In the genomic region with DNA sequence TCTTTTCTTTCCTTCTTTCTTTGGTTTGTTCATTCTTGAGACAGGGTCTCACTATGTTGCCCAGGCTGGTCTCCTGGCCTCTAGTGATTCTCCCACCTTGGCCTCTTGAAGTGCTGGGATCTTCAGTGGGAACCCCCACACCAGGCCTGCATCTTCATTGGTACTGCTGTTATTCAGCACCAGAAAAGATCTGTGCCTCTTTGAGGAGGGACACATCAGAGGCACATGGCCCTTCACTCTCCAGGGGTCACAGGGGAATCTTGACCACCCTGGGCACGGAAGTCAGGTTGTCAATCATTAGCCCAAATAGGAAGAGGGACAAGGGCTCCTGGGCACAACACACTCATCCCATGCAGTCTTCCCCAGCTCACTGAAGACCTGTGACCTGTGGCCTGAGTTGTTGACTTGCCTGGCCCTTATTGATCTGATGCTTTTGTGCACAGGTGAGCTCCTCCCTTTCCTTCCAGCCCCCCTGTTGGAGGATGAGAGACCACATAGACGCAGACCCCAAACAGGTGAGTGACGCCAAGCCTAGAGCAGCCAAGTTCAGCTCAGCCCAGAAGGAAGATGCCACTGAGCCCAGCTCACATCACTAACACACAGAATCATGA, we compare ENCODE assay signal across 23 cellular contexts. TPM values are rescaled to one million over a fixed set of nuclear protein-coding genes. Genes with fewer than 3 reads are reported as not detected.
DNase-seq lines count a peak whose midpoint lies in the region; ATAC-seq and TF ChIP-seq lines count a peak whose summit lies in the region.
"Had no signal": no experiment of that assay in that cellular context is flagged by ENCODE, and none has a peak within 500 bp of the region (broad histone marks: within the 10 kb centered on the region; RNA-seq: fewer than 3 reads in every experiment).

No MANE protein-coding gene starts in this region.

- H3K36me3 ChIP-seq in neural progenitor cell (no peaks in the 10 kb centered on the region), upper lobe of right lung (no peaks in the 10 kb centered on the region), upper lobe of left lung (no peaks in the 10 kb centered on the region)

- H3K9ac ChIP-seq in neural progenitor cell = no peak overlapping the region

- TF ChIP-seq CTCF in neural progenitor cell (IDR thresholded peaks at IDR 0.05) (no peak), upper lobe of right lung (IDR thresholded peaks at IDR 0.05) (no peak), upper lobe of left lung (IDR thresholded peaks at IDR 0.05) (no peak), HFFc6 (IDR thresholded peaks at IDR 0.05) (no peak)

- no peaks in the 10 kb centered on the region for H4K20me1 ChIP-seq in neural progenitor cell (ENCODE audit: low read depth)

- H2AFZ ChIP-seq in neural progenitor cell (replicated peaks) = no peak overlapping the region

- DNase-seq in activated naive CD8-positive, alpha-beta T cell treated with anti-CD3 and anti-CD28 coated beads for 36 hours = no peak
- DNase-seq in activated naive CD8-positive, alpha-beta T cell treated with anti-CD3 and anti-CD28 coated beads, Interleukin-2, amount 50 U/mL, for 24 hours = no peak
- DNase-seq in kidney tubule cell (ENCODE audit: low spot score) (peak; percentile 19), neural progenitor cell (ENCODE audit: low spot score) (no peak), upper lobe of right lung (peak; percentile 20), NCI-H146 treated with DMSO at 0.1 percent for 48 hours (lab: John Stamatoyannopoulos, UW; ENCODE audit: unreplicated experiment) (no peak), upper lobe of left lung (no peak), HFFc6 (no peak)
- DNase-seq: DMS53; EL; GF-D8; KG1; NCI-H1092 treated with DMSO at 0.1 percent for 48 hours; NCI-H1436 treated with DMSO at 0.1 percent for 48 hours; NCI-H2029 treated with DMSO at 0.1 percent for 48 hours; NCI-H345; NCI-H524; NCI-H774; NK-92 treated with Interleukin-12 subunit alpha and Interleukin-12 subunit beta, amount 100 ng/mL, for 24 hours; SIG-M5 had no signal

- no peaks in the 10 kb centered on the region for H3K27me3 ChIP-seq in neural progenitor cell
- no peaks in the 10 kb centered on the region for H3K27me3 ChIP-seq in upper lobe of right lung
- H3K27me3 ChIP-seq in upper lobe of left lung = no peaks in the 10 kb centered on the region

- TF ChIP-seq POLR2A in upper lobe of left lung (IDR thresholded peaks at IDR 0.05) = no peak

- H3K4me1 ChIP-seq in neural progenitor cell (peaks cover 14% of the 10 kb centered on the region), upper lobe of right lung (no peaks in the 10 kb centered on the region), upper lobe of left lung (no peaks in the 10 kb centered on the region)

- 92 to 100% methylated on average over 2 to 3 of the region's 3 CpGs for WGBS in upper lobe of left lung, 2 donors

- H3K9me3 ChIP-seq in neural progenitor cell (ENCODE audit: low read depth) (no peaks in the 10 kb centered on the region), upper lobe of right lung (no peaks in the 10 kb centered on the region), upper lobe of left lung (no peaks in the 10 kb centered on the region)

- H3F3A ChIP-seq in neural progenitor cell (ENCODE audit: low read depth) = no peaks in the 10 kb centered on the region

- no peak overlapping the region for H3K4me2 ChIP-seq in neural progenitor cell

- peak overlapping the region; percentile 2 for H3K27ac Mint-ChIP-seq in activated naive CD8-positive, alpha-beta T cell treated with anti-CD3 and anti-CD28 coated beads for 36 hours
- H3K27ac Mint-ChIP-seq in activated naive CD8-positive, alpha-beta T cell treated with anti-CD3 and anti-CD28 coated beads, Interleukin-2, amount 50 U/mL, for 24 hours = no peak overlapping the region
- H3K27ac Mint-ChIP-seq in neural progenitor cell (peak overlapping the region; percentile 55), HFFc6 (no peak overlapping the region)
- H3K27ac Mint-ChIP-seq: B cell had no signal

- ATAC-seq in activated naive CD8-positive, alpha-beta T cell treated with anti-CD3 and anti-CD28 coated beads, Interleukin-2, amount 50 U/mL, for 24 hours = no peak
- no peak for ATAC-seq in upper lobe of right lung
- ATAC-seq in upper lobe of left lung (ENCODE audit: low FRiP score in 2 of 2) = no peak

- H3K27me3 Mint-ChIP-seq in activated naive CD8-positive, alpha-beta T cell treated with anti-CD3 and anti-CD28 coated beads for 36 hours = no peaks in the 10 kb centered on the region
- H3K27me3 Mint-ChIP-seq in activated naive CD8-positive, alpha-beta T cell treated with anti-CD3 and anti-CD28 coated beads, Interleukin-2, amount 50 U/mL, for 24 hours = peaks cover 25% of the 10 kb centered on the region
- H3K27me3 Mint-ChIP-seq in neural progenitor cell (ENCODE audit: insufficient read depth, low read depth) = peaks cover 7% of the 10 kb centered on the region
- H3K27me3 Mint-ChIP-seq in HFFc6 (ENCODE audit: insufficient read depth) = peaks cover 34% of the 10 kb centered on the region

- H3K79me2 ChIP-seq in neural progenitor cell (ENCODE audit: low read depth) = no peaks in the 10 kb centered on the region

- peaks cover 21% of the 10 kb centered on the region for H3K4me1 Mint-ChIP-seq in activated naive CD8-positive, alpha-beta T cell treated with anti-CD3 and anti-CD28 coated beads for 36 hours
- H3K4me1 Mint-ChIP-seq in activated naive CD8-positive, alpha-beta T cell treated with anti-CD3 and anti-CD28 coated beads, Interleukin-2, amount 50 U/mL, for 24 hours = peaks cover 9% of the 10 kb centered on the region
- peaks cover 30% of the 10 kb centered on the region for H3K4me1 Mint-ChIP-seq in neural progenitor cell
- peaks cover 8% of the 10 kb centered on the region for H3K4me1 Mint-ChIP-seq in HFFc6 (ENCODE audit: low read depth)
- H3K4me1 Mint-ChIP-seq: CD14-positive monocyte had no signal

- no peak overlapping the region for H3K27ac ChIP-seq in neural progenitor cell
- H3K27ac ChIP-seq in upper lobe of right lung = no peak overlapping the region
- no peak overlapping the region for H3K27ac ChIP-seq in upper lobe of left lung
- H3K27ac ChIP-seq: RWPE1 had no signal

- H3K4me3 Mint-ChIP-seq in activated naive CD8-positive, alpha-beta T cell treated with anti-CD3 and anti-CD28 coated beads for 36 hours = no peak overlapping the region
- H3K4me3 Mint-ChIP-seq in activated naive CD8-positive, alpha-beta T cell treated with anti-CD3 and anti-CD28 coated beads, Interleukin-2, amount 50 U/mL, for 24 hours = no peak overlapping the region
- no peak overlapping the region for H3K4me3 Mint-ChIP-seq in neural progenitor cell
- no peak overlapping the region for H3K4me3 Mint-ChIP-seq in HFFc6
- H3K4me3 Mint-ChIP-seq: B cell had no signal

- H3K9me3 Mint-ChIP-seq in activated naive CD8-positive, alpha-beta T cell treated with anti-CD3 and anti-CD28 coated beads for 36 hours = no peaks in the 10 kb centered on the region
- H3K9me3 Mint-ChIP-seq in activated naive CD8-positive, alpha-beta T cell treated with anti-CD3 and anti-CD28 coated beads, Interleukin-2, amount 50 U/mL, for 24 hours = no peaks in the 10 kb centered on the region
- H3K9me3 Mint-ChIP-seq in neural progenitor cell (peaks cover 2% of the 10 kb centered on the region), HFFc6 (no peaks in the 10 kb centered on the region)
- H3K9me3 Mint-ChIP-seq: CD14-positive monocyte had no signal

- H3K4me3 ChIP-seq in neural progenitor cell (no peak overlapping the region), upper lobe of right lung (no peak overlapping the region), upper lobe of left lung (no peak overlapping the region)

- no peak for TF ChIP-seq EP300 in upper lobe of left lung (IDR thresholded peaks at IDR 0.05)

- H3K36me3 Mint-ChIP-seq in activated naive CD8-positive, alpha-beta T cell treated with anti-CD3 and anti-CD28 coated beads for 36 hours = no peaks in the 10 kb centered on the region
- no peaks in the 10 kb centered on the region for H3K36me3 Mint-ChIP-seq in activated naive CD8-positive, alpha-beta T cell treated with anti-CD3 and anti-CD28 coated beads, Interleukin-2, amount 50 U/mL, for 24 hours (ENCODE audit: low read depth)
- H3K36me3 Mint-ChIP-seq in neural progenitor cell (no peaks in the 10 kb centered on the region), HFFc6 (ENCODE audit: low read depth) (no peaks in the 10 kb centered on the region)
- H3K36me3 Mint-ChIP-seq: CD14-positive monocyte had no signal

- intact Hi-C loops in upper lobe of right lung (cut with DNase I) = no loop called here

RNA-seq across cellular contexts. Expression of gene ODC1, which starts 33.0 kb away (rescaled TPM):
- total RNA-seq in activated naive CD8-positive, alpha-beta T cell treated with anti-CD3 and anti-CD28 coated beads for 36 hours = 100 to 1,000 TPM; 357 to 367 TPM
- total RNA-seq in neural progenitor cell (ENCODE audit: low replicate concordance) (348 and 437 TPM in 2 replicates), upper lobe of right lung (50.9 TPM), upper lobe of left lung (100 to 1,000 TPM in 1 of 6 donors, 10 to 100 TPM in 4, 1 to 10 TPM in 1; 3.1 to 223 (median 46.0) TPM)
- total RNA-seq in HFFc6 (2021; fragmentation: NEBNext Ultra II Directional; extraction: Animal tissue kit (Norgen Biotek cat#: 25700)) = 100 to 1,000 TPM; 116 to 155 (median 143) TPM

Comparison
In these comparisons a context has a peak if more than half of its experiments do, and no peak if none do; other contexts are left out.
1. H3K27ac Mint-ChIP-seq: peak in activated naive CD8-positive, alpha-beta T cell treated with anti-CD3 and anti-CD28 coated beads for 36 hours (single experiment) and neural progenitor cell (single experiment); none in activated naive CD8-positive, alpha-beta T cell treated with anti-CD3 and anti-CD28 coated beads, Interleukin-2, amount 50 U/mL, for 24 hours (single experiment) and HFFc6 (single experiment).
2. DNase-seq: peak in kidney tubule cell (single experiment) and upper lobe of right lung (single experiment); none in activated naive CD8-positive, alpha-beta T cell treated with anti-CD3 and anti-CD28 coated beads for 36 hours (single experiment), activated naive CD8-positive, alpha-beta T cell treated with anti-CD3 and anti-CD28 coated beads, Interleukin-2, amount 50 U/mL, for 24 hours (single experiment), neural progenitor cell (single experiment), NCI-H146 treated with DMSO at 0.1 percent for 48 hours (single experiment), upper lobe of left lung (0 of 2) and HFFc6 (single experiment).